Comparison of ENCODE assay signal across 2 cellular contexts in the genomic region with DNA sequence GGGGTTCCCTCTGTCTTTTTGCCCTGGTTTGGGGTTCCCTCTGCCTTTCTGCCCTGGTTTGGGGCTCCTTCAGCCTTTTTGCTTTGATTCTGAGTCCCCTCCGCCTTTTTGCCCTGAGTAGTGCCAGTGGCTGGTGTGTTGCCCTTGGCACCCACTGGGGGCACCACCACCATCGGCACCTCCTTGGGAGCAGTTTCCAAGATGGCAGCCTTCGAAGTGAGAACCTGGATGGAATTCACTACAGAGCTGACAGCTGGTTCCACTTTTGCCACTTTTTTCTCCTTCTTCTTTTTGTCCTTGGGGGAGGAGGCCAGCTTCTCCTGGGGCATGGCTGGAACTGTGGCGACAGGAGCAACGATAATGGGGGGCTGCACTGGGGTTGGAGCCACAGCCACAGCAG.
TF ChIP-seq lines count a peak whose summit lies in the region.

No MANE protein-coding gene starts in this region.

TF ChIP-seq in SK-N-SH, 30 proteins besides CTCF, POLR2A, EP300 and RAD21:
- TF ChIP-seq, protein P1, sequence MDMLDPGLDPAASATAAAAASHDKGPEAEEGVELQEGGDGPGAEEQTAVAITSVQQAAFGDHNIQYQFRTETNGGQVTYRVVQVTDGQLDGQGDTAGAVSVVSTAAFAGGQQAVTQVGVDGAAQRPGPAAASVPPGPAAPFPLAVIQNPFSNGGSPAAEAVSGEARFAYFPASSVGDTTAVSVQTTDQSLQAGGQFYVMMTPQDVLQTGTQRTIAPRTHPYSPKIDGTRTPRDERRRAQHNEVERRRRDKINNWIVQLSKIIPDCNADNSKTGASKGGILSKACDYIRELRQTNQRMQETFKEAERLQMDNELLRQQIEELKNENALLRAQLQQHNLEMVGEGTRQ (IDR thresholded peaks at IDR 0.05; ENCODE audit: borderline replicate concordance, low read depth, low read length): no peak
- TF ChIP-seq, protein P2, sequence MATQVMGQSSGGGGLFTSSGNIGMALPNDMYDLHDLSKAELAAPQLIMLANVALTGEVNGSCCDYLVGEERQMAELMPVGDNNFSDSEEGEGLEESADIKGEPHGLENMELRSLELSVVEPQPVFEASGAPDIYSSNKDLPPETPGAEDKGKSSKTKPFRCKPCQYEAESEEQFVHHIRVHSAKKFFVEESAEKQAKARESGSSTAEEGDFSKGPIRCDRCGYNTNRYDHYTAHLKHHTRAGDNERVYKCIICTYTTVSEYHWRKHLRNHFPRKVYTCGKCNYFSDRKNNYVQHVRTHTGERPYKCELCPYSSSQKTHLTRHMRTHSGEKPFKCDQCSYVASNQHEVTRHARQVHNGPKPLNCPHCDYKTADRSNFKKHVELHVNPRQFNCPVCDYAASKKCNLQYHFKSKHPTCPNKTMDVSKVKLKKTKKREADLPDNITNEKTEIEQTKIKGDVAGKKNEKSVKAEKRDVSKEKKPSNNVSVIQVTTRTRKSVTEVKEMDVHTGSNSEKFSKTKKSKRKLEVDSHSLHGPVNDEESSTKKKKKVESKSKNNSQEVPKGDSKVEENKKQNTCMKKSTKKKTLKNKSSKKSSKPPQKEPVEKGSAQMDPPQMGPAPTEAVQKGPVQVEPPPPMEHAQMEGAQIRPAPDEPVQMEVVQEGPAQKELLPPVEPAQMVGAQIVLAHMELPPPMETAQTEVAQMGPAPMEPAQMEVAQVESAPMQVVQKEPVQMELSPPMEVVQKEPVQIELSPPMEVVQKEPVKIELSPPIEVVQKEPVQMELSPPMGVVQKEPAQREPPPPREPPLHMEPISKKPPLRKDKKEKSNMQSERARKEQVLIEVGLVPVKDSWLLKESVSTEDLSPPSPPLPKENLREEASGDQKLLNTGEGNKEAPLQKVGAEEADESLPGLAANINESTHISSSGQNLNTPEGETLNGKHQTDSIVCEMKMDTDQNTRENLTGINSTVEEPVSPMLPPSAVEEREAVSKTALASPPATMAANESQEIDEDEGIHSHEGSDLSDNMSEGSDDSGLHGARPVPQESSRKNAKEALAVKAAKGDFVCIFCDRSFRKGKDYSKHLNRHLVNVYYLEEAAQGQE (IDR thresholded peaks at IDR 0.05; ENCODE audit: low read depth, low read length): no peak
- TF ChIP-seq FOSL2 (IDR thresholded peaks at IDR 0.05; ENCODE audit: borderline replicate concordance, low read depth): no peak
- TF ChIP-seq, protein P3, sequence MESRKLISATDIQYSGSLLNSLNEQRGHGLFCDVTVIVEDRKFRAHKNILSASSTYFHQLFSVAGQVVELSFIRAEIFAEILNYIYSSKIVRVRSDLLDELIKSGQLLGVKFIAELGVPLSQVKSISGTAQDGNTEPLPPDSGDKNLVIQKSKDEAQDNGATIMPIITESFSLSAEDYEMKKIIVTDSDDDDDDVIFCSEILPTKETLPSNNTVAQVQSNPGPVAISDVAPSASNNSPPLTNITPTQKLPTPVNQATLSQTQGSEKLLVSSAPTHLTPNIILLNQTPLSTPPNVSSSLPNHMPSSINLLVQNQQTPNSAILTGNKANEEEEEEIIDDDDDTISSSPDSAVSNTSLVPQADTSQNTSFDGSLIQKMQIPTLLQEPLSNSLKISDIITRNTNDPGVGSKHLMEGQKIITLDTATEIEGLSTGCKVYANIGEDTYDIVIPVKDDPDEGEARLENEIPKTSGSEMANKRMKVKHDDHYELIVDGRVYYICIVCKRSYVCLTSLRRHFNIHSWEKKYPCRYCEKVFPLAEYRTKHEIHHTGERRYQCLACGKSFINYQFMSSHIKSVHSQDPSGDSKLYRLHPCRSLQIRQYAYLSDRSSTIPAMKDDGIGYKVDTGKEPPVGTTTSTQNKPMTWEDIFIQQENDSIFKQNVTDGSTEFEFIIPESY (IDR thresholded peaks at IDR 0.05; ENCODE audit: borderline replicate concordance, low read depth): no peak
- no peak for TF ChIP-seq SIN3A (IDR thresholded peaks at IDR 0.05; ENCODE audit: borderline replicate concordance, low read depth, low read length)
- TF ChIP-seq JUND (IDR thresholded peaks at IDR 0.05): no peak
- TF ChIP-seq RXRA (IDR thresholded peaks at IDR 0.05; ENCODE audit: borderline replicate concordance, low read depth): no peak
- TF ChIP-seq, protein P4, sequence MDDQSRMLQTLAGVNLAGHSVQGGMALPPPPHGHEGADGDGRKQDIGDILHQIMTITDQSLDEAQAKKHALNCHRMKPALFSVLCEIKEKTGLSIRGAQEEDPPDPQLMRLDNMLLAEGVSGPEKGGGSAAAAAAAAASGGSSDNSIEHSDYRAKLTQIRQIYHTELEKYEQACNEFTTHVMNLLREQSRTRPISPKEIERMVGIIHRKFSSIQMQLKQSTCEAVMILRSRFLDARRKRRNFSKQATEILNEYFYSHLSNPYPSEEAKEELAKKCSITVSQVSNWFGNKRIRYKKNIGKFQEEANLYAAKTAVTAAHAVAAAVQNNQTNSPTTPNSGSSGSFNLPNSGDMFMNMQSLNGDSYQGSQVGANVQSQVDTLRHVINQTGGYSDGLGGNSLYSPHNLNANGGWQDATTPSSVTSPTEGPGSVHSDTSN (IDR thresholded peaks at IDR 0.05): no peak
- TF ChIP-seq CHD2 (IDR thresholded peaks at IDR 0.05; ENCODE audit: low read length, partially characterized antibody): no peak
TF ChIP-seq in SK-N-SH: peak in this region for 0.

TF ChIP-seq in SK-N-SH treated with all-trans-retinoic acid at 6 μM for 48 hours, 23 proteins besides CTCF, POLR2A, EP300 and RAD21:
- TF ChIP-seq, protein P5, sequence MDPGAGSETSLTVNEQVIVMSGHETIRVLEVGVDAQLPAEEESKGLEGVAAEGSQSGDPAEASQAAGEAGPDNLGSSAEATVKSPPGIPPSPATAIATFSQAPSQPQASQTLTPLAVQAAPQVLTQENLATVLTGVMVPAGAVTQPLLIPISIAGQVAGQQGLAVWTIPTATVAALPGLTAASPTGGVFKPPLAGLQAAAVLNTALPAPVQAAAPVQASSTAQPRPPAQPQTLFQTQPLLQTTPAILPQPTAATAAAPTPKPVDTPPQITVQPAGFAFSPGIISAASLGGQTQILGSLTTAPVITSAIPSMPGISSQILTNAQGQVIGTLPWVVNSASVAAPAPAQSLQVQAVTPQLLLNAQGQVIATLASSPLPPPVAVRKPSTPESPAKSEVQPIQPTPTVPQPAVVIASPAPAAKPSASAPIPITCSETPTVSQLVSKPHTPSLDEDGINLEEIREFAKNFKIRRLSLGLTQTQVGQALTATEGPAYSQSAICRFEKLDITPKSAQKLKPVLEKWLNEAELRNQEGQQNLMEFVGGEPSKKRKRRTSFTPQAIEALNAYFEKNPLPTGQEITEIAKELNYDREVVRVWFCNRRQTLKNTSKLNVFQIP (CRISPR knock-in tag; IDR thresholded peaks at IDR 0.05; ENCODE audit: borderline replicate concordance, low read depth): no peak
- TF ChIP-seq ZFP3 (CRISPR knock-in tag; IDR thresholded peaks at IDR 0.05) (no peak), ZNF565 (CRISPR knock-in tag; conservative IDR thresholded peaks at IDR 0.05; ENCODE audit: low read depth) (no peak), ZC3H10 (CRISPR knock-in tag; IDR thresholded peaks at IDR 0.05) (no peak), ZNF8 (CRISPR knock-in tag; IDR thresholded peaks at IDR 0.05) (no peak), ESRRG (CRISPR knock-in tag; IDR thresholded peaks at IDR 0.05) (no peak), PPARA (CRISPR knock-in tag; IDR thresholded peaks at IDR 0.05; ENCODE audit: borderline replicate concordance) (no peak), TCF4 (CRISPR knock-in tag; IDR thresholded peaks at IDR 0.05; ENCODE audit: borderline replicate concordance) (no peak), ARNTL (CRISPR knock-in tag; IDR thresholded peaks at IDR 0.05; ENCODE audit: borderline replicate concordance, low read depth) (no peak)
- TF ChIP-seq, protein P6, sequence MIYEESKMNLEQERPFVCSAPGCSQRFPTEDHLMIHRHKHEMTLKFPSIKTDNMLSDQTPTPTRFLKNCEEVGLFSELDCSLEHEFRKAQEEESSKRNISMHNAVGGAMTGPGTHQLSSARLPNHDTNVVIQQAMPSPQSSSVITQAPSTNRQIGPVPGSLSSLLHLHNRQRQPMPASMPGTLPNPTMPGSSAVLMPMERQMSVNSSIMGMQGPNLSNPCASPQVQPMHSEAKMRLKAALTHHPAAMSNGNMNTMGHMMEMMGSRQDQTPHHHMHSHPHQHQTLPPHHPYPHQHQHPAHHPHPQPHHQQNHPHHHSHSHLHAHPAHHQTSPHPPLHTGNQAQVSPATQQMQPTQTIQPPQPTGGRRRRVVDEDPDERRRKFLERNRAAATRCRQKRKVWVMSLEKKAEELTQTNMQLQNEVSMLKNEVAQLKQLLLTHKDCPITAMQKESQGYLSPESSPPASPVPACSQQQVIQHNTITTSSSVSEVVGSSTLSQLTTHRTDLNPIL (CRISPR knock-in tag; IDR thresholded peaks at IDR 0.05; ENCODE audit: low read depth): no peak
- TF ChIP-seq, protein P7, sequence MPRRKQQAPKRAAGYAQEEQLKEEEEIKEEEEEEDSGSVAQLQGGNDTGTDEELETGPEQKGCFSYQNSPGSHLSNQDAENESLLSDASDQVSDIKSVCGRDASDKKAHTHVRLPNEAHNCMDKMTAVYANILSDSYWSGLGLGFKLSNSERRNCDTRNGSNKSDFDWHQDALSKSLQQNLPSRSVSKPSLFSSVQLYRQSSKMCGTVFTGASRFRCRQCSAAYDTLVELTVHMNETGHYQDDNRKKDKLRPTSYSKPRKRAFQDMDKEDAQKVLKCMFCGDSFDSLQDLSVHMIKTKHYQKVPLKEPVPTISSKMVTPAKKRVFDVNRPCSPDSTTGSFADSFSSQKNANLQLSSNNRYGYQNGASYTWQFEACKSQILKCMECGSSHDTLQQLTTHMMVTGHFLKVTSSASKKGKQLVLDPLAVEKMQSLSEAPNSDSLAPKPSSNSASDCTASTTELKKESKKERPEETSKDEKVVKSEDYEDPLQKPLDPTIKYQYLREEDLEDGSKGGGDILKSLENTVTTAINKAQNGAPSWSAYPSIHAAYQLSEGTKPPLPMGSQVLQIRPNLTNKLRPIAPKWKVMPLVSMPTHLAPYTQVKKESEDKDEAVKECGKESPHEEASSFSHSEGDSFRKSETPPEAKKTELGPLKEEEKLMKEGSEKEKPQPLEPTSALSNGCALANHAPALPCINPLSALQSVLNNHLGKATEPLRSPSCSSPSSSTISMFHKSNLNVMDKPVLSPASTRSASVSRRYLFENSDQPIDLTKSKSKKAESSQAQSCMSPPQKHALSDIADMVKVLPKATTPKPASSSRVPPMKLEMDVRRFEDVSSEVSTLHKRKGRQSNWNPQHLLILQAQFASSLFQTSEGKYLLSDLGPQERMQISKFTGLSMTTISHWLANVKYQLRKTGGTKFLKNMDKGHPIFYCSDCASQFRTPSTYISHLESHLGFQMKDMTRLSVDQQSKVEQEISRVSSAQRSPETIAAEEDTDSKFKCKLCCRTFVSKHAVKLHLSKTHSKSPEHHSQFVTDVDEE (CRISPR knock-in tag; IDR thresholded peaks at IDR 0.05): no peak
